ENCODE assay signal across 5 cellular contexts in genomic region chr19:49039736-49040135, GRCh38. TPM values are rescaled to one million over a fixed set of nuclear protein-coding genes. Genes with fewer than 3 reads are reported as not detected.
"Had no signal": no experiment of that assay in that cellular context is flagged by ENCODE, and none has a peak within 500 bp of the region (broad histone marks: within the 10 kb centered on the region; RNA-seq: fewer than 3 reads in every experiment).

No MANE protein-coding gene starts in this region.

RNA-seq across cellular contexts. Expression of gene CGB1, which starts 3.0 kb away (rescaled TPM):
- total RNA-seq: HepG2, HT1080, K562 had no signal
- polyA plus RNA-seq: HepG2, IgD-negative memory B cell, K562 had no signal

RNA-seq across cellular contexts. Expression of gene CGB5, which starts 3.9 kb away (rescaled TPM):
- total RNA-seq: HepG2, HT-29, K562 had no signal
- polyA plus RNA-seq: HepG2, IgD-negative memory B cell, K562 had no signal

RNA-seq across cellular contexts. Expression of gene CGB2, which starts 8.0 kb away (rescaled TPM):
- total RNA-seq: HepG2, HT-29, K562 had no signal
- polyA plus RNA-seq: HepG2, IgD-negative memory B cell had no signal

RNA-seq across cellular contexts. Expression of gene CGB8, which starts 9.2 kb away (rescaled TPM):
- total RNA-seq: HepG2, HT-29, K562 had no signal
- polyA plus RNA-seq: HepG2, IgD-negative memory B cell, K562 had no signal

RNA-seq across cellular contexts. Expression of gene CGB3, which starts 15.6 kb away (rescaled TPM):
- total RNA-seq: HepG2, HT-29, HT1080, K562 had no signal
- polyA plus RNA-seq: HepG2, IgD-negative memory B cell, K562 had no signal
